1 cellular context compared by ENCODE assay signal in the genomic region with DNA sequence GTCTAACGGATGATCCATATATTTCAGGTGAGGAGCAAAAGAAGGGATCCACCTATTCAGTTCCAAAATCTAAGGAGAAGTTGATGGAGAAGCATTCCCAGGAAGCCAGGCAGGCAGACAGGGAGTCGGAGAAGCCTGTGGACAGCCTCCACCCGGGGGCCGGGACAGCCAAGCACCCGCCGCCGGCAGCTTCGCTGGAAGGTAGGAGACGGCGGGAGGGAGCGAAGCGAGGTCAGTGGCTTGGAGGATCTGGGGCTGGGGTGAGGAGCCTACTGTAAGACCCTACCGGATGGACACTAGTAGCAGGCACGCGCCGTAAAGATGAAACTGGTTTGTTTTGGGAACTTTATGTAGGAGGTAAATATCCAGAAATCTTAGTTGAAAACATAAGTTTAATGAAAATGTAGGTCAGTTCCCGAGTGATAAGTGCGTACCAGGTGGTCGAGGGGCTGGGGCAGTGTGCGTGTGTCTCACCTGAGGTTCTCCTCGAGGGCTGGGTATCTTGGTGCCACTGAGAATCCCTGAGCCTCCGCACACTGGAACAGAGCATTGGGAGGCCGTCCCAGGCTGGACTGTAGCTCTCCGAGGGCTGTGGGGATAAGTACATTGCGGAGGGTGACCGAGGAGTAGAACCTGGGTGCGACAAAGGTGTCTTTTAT.
A peak's percentile ranks its signal among the peaks of the same experiment; 100 is the strongest.
TF ChIP-seq lines count a peak whose summit lies in the region.

No MANE protein-coding gene starts in this region.

TF ChIP-seq in H1, 55 proteins besides CTCF, POLR2A, EP300 and RAD21:
- TF ChIP-seq PHF8 (conservative IDR thresholded peaks at IDR 0.05; ENCODE audit: low read depth, low read length) (0 out of 2 replicates have a peak, but pooled peaks have one; percentile 26), MAFK (IDR thresholded peaks at IDR 0.05; ENCODE audit: low read depth, low read length) (no peak), SAP30 (IDR thresholded peaks at IDR 0.05; ENCODE audit: insufficient read depth, insufficient replicate concordance, low read length) (peak; percentile 70)
TF ChIP-seq in H1: peak in this region for 2.
